ENCODE assay signal across 30 cellular contexts in genomic region chr18:62226047-62226446, GRCh38.
"Had no signal": no experiment of that assay in that cellular context is flagged by ENCODE, and none has a peak within 500 bp of the region (broad histone marks: within the 10 kb centered on the region; RNA-seq: fewer than 3 reads in every experiment).

No MANE protein-coding gene starts in this region.

- H3K4me2 ChIP-seq: neural progenitor cell, smooth muscle cell had no signal

- H3K9me3 ChIP-seq: ovary, suprapubic skin, testis, transverse colon, upper lobe of right lung, uterus had no signal

- H3K27ac Mint-ChIP-seq: natural killer cell; nephron; neural progenitor cell; progenitor cell of endocrine pancreas; stimulated activated memory B cell treated with anti-CD40 and anti-IgM and Interleukin-4, amounts not matched to agents 10 μg/mL and 1 μg/mL and 100 μg/mL, for 72 hours; stimulated activated naive CD8-positive, alpha-beta T cell treated with anti-CD3 and anti-CD28 coated beads, Interleukin-15, amount 100 ng/mL, for 72 hours; type B pancreatic cell had no signal

- H3K27ac ChIP-seq: neural progenitor cell, ovary, parathyroid adenoma, psoas muscle, skin epidermis, spleen, suprapubic skin, testis, tibial artery, transverse colon, upper lobe of right lung, uterus had no signal

- H3K36me3 ChIP-seq: ovary, uterus had no signal

- H3K9me3 Mint-ChIP-seq: natural killer cell, type B pancreatic cell had no signal

- ATAC-seq: natural killer cell; psoas muscle; right cardiac atrium; sciatic nerve; stimulated activated memory B cell treated with anti-CD40 and anti-IgM and Interleukin-4, amounts not matched to agents 10 μg/mL and 1 μg/mL and 100 μg/mL, for 72 hours; stimulated activated naive CD8-positive, alpha-beta T cell treated with anti-CD3 and anti-CD28 coated beads, Interleukin-15, amount 100 ng/mL, for 72 hours; stimulated activated naive CD8-positive, alpha-beta T cell treated with anti-CD3 and anti-CD28 coated beads, Interleukin-15, Interleukin-2, amounts not matched to agents 100 U/mL and 50 U/mL, for 24 hours; upper lobe of right lung had no signal

- H3K4me3 ChIP-seq: neural progenitor cell, ovary, psoas muscle, skin epidermis, smooth muscle cell, spleen, suprapubic skin, testis, tibial artery, transverse colon, upper lobe of right lung, uterus had no signal

- H3K4me1 Mint-ChIP-seq: nephron; neural progenitor cell; stimulated activated memory B cell treated with anti-CD40 and anti-IgM and Interleukin-4, amounts not matched to agents 10 μg/mL and 1 μg/mL and 100 μg/mL, for 72 hours; stimulated activated naive CD8-positive, alpha-beta T cell treated with anti-CD3 and anti-CD28 coated beads, Interleukin-15, amount 100 ng/mL, for 72 hours had no signal

- H3K9ac ChIP-seq: neural progenitor cell, parathyroid adenoma had no signal

- H3K79me2 ChIP-seq: parathyroid adenoma had no signal

- H3K4me1 ChIP-seq: parathyroid adenoma, psoas muscle, spleen, suprapubic skin, testis, tibial artery, upper lobe of right lung, uterus had no signal

- H3K27me3 Mint-ChIP-seq: progenitor cell of endocrine pancreas; stimulated activated memory B cell treated with anti-CD40 and anti-IgM and Interleukin-4, amounts not matched to agents 10 μg/mL and 1 μg/mL and 100 μg/mL, for 72 hours; stimulated activated naive CD8-positive, alpha-beta T cell treated with anti-CD3 and anti-CD28 coated beads, Interleukin-15, amount 100 ng/mL, for 72 hours; type B pancreatic cell had no signal

- H3K27me3 ChIP-seq: neural progenitor cell, ovary, spleen, suprapubic skin, testis, tibial artery, transverse colon, upper lobe of right lung, uterus had no signal

- DNase-seq: natural killer cell; occipital lobe; ovary; psoas muscle; right cardiac atrium; spleen; stimulated activated CD4-positive, alpha-beta T cell treated with anti-CD3 and anti-CD28 coated beads, Interleukin-12 subunit alpha, Interleukin-12 subunit beta, amount 100 ng/mL, for 4 hours; stimulated activated CD4-positive, alpha-beta T cell treated with anti-CD3 and anti-CD28 coated beads, Interleukin-1b, Interleukin-23, amount 100 ng/mL, for 48 hours; stimulated activated CD4-positive, alpha-beta T cell treated with anti-CD3 and anti-CD28 coated beads, Interleukin-4, amount 100 ng/mL, for 1 hour; stimulated activated CD4-positive, alpha-beta T cell treated with anti-CD3 and anti-CD28 coated beads, Interleukin-4, amount 100 ng/mL, for 4 hours; stimulated activated CD8-positive, alpha-beta memory T cell treated with anti-CD3 and anti-CD28 coated beads, Interleukin-4, amount 100 ng/mL, for 48 hours; stimulated activated naive CD4-positive, alpha-beta T cell; stimulated activated naive CD8-positive, alpha-beta T cell treated with anti-CD3 and anti-CD28 coated beads, Interleukin-15, amount 100 ng/mL, for 72 hours; stimulated activated naive CD8-positive, alpha-beta T cell treated with anti-CD3 and anti-CD28 coated beads, Interleukin-15, Interleukin-2, amounts not matched to agents 100 U/mL and 50 U/mL, for 24 hours; substantia nigra; testis; tibial artery; transverse colon; upper lobe of right lung; uterus had no signal

- H2AFZ ChIP-seq: neural progenitor cell, parathyroid adenoma had no signal

- H3K4me3 Mint-ChIP-seq: natural killer cell; nephron; neural progenitor cell; stimulated activated memory B cell treated with anti-CD40 and anti-IgM and Interleukin-4, amounts not matched to agents 10 μg/mL and 1 μg/mL and 100 μg/mL, for 72 hours; stimulated activated naive CD8-positive, alpha-beta T cell treated with anti-CD3 and anti-CD28 coated beads, Interleukin-15, amount 100 ng/mL, for 72 hours; type B pancreatic cell had no signal
